In the genomic region with DNA sequence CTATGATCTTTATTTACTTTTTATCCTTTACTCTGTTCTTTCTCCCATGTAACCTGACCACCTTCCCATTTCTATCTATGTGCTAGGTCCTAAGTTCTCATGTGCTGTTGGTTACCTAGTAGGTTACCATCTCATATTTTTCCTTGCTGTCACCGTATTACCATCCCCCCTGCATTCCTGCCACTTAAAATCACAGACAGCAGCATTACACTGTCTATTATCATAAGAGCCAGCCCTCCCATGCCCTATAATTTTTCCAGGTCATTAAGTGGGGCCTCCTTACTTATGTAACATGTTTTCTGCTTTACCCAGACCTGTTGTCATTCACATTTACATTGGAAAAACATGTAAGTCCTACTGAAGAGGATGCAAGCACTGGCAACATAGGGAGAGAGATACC, we compare ENCODE assay signal across 29 cellular contexts.
"Had no signal": no experiment of that assay in that cellular context is flagged by ENCODE, and none has a peak within 500 bp of the region (broad histone marks: within the 10 kb centered on the region; RNA-seq: fewer than 3 reads in every experiment).

No MANE protein-coding gene starts in this region.

- H3K36me3 ChIP-seq: colonic mucosa, WERI-Rb-1 had no signal

- H3K4me1 ChIP-seq: body of pancreas, colonic mucosa had no signal

- DNase-seq: activated B cell treated with CpG ODN at 0.5 μM for 24 hours; activated CD4-positive, alpha-beta T cell treated with anti-CD3 and anti-CD28 coated beads for 48 hours; activated CD4-positive, alpha-beta T cell treated with anti-CD3 and anti-CD28 coated beads, Interleukin-2, amount 50 U/mL, for 1 hour; activated CD4-positive, alpha-beta T cell treated with anti-CD3 and anti-CD28 coated beads, Interleukin-2, amount 50 U/mL, for 48 hours; activated CD8-positive, alpha-beta memory T cell treated with anti-CD3 and anti-CD28 coated beads for 24 hours; activated CD8-positive, alpha-beta T cell treated with anti-CD3 and anti-CD28 coated beads for 36 hours; activated effector memory CD4-positive, alpha-beta T cell treated with Interleukin-2 at 50 U/mL for 16 hours; activated gamma-delta T cell treated with Interleukin-2 at 50 U/mL for 16 hours; activated naive CD4-positive, alpha-beta T cell treated with anti-CD3 and anti-CD28 coated beads, Interleukin-2, amount 50 U/mL, for 16 hours; activated naive CD4-positive, alpha-beta T cell treated with Interleukin-2 at 50 U/mL for 16 hours; activated T-cell treated with anti-CD3 and anti-CD28 coated beads, Interleukin-2, amount 50 U/mL, for 4 hours; amniotic stem cell; anterior cingulate cortex; body of pancreas; central memory CD4-positive, alpha-beta T cell; cerebellar nuclear complex; colonic mucosa; effector memory CD4-positive, alpha-beta T cell; endodermal cell; foreskin fibroblast; T-helper 1 cell; T-helper 17 cell; T1000; WERI-Rb-1 had no signal

- H3K27me3 ChIP-seq: body of pancreas, colonic mucosa had no signal

- H3K9me3 ChIP-seq: body of pancreas, colonic mucosa had no signal

- H3K4me1 Mint-ChIP-seq: activated B cell treated with CpG ODN at 0.5 μM for 24 hours; activated T-helper 17 cell treated with anti-CD3 and anti-CD28 coated beads, Interleukin-2, amount 50 U/mL, for 72 hours; T-helper 17 cell had no signal

- H3K9me3 Mint-ChIP-seq: activated B cell treated with CpG ODN at 0.5 μM for 24 hours; activated CD8-positive, alpha-beta T cell treated with anti-CD3 and anti-CD28 coated beads for 36 hours; activated T-cell treated with anti-CD3 and anti-CD28 coated beads, Interleukin-2, amount 50 U/mL, for 4 hours; activated T-helper 17 cell treated with anti-CD3 and anti-CD28 coated beads, Interleukin-2, amount 50 U/mL, for 72 hours; endodermal cell; T-helper 2 cell treated with Interferon-gamma antibody and Interleukin-4, amounts not matched to agents 5 μg/mL and 100 μg/mL, for 36 hours had no signal

- H3K27ac Mint-ChIP-seq: activated B cell treated with CpG ODN at 0.5 μM for 24 hours; activated CD8-positive, alpha-beta T cell treated with anti-CD3 and anti-CD28 coated beads for 36 hours; activated naive CD8-positive, alpha-beta T cell; activated T-helper 17 cell treated with anti-CD3 and anti-CD28 coated beads, Interleukin-2, amount 50 U/mL, for 72 hours; endodermal cell; T-helper 17 cell; T-helper 2 cell treated with Interferon-gamma antibody and Interleukin-4, amounts not matched to agents 5 μg/mL and 100 μg/mL, for 36 hours had no signal

- H3K27me3 Mint-ChIP-seq: activated B cell treated with CpG ODN at 0.5 μM for 24 hours had no signal

- H3K4me3 ChIP-seq: body of pancreas, colonic mucosa had no signal

- H3K36me3 Mint-ChIP-seq: activated naive CD8-positive, alpha-beta T cell had no signal

- H3K27ac ChIP-seq: body of pancreas, colonic mucosa, WERI-Rb-1 had no signal

- ATAC-seq: activated CD4-positive, CD25-positive, alpha-beta regulatory T cell treated with anti-CD3 and anti-CD28 coated beads, Interleukin-2, amount 50 U/mL, for 24 hours; activated CD8-positive, alpha-beta T cell treated with anti-CD3 and anti-CD28 coated beads for 36 hours; activated T-cell treated with anti-CD3 and anti-CD28 coated beads, Interleukin-2, amount 50 U/mL, for 4 hours; activated T-helper 17 cell treated with anti-CD3 and anti-CD28 coated beads, Interleukin-2, amount 50 U/mL, for 72 hours; body of pancreas; esophagus mucosa; T-helper 17 cell had no signal

- H3K4me3 Mint-ChIP-seq: activated B cell treated with CpG ODN at 0.5 μM for 24 hours; activated CD8-positive, alpha-beta T cell treated with anti-CD3 and anti-CD28 coated beads for 36 hours; activated naive CD8-positive, alpha-beta T cell; activated T-cell treated with anti-CD3 and anti-CD28 coated beads, Interleukin-2, amount 50 U/mL, for 4 hours; activated T-helper 17 cell treated with anti-CD3 and anti-CD28 coated beads, Interleukin-2, amount 50 U/mL, for 72 hours; endodermal cell; T-helper 17 cell; T-helper 2 cell treated with Interferon-gamma antibody and Interleukin-4, amounts not matched to agents 5 μg/mL and 100 μg/mL, for 36 hours had no signal
